In genomic region chr3:183211390-183211789, GRCh38 we compare ENCODE assay signal across 12 cellular contexts. TPM values are rescaled to one million over a fixed set of nuclear protein-coding genes. Genes with fewer than 3 reads are reported as not detected.
DNase-seq lines count a peak whose midpoint lies in the region; ATAC-seq, FAIRE-seq and TF ChIP-seq lines count a peak whose summit lies in the region.
"Had no signal": no experiment of that assay in that cellular context is flagged by ENCODE, and none has a peak within 500 bp of the region (broad histone marks: within the 10 kb centered on the region; RNA-seq: fewer than 3 reads in every experiment).

No MANE protein-coding gene starts in this region.

- TF ChIP-seq RAD21 in Ishikawa (IDR thresholded peaks at IDR 0.05; ENCODE audit: low read depth) = no peak

- DNase-seq in left colon (peak in 1 of 2 donors; percentile 36), small intestine (peak; percentile 88), NCI-H187 (lab: John Stamatoyannopoulos, UW) (no peak), UCSD-AML1 (lab: John Stamatoyannopoulos, UW; ENCODE audit: unreplicated experiment) (no peak), OCI-M1 (lab: John Stamatoyannopoulos, UW) (no peak)
- DNase-seq: effector memory CD4-positive, alpha-beta T cell; mammary epithelial cell had no signal

- no peaks in the 10 kb centered on the region for H3K27me3 ChIP-seq in small intestine (ENCODE audit: control insufficient read depth in 2 of 2, insufficient read depth in 2 of 2, low read length in 2 of 2)

- H3K27ac Mint-ChIP-seq in dendritic cell treated with granulocyte-macrophage colony-stimulating factor and Interleukin-4, amounts not matched to agents 40 ng/mL and 50 ng/mL, for 4 days = peak overlapping the region; percentile 93

- H3K4me1 Mint-ChIP-seq in dendritic cell treated with granulocyte-macrophage colony-stimulating factor and Interleukin-4, amounts not matched to agents 40 ng/mL and 50 ng/mL, for 4 days (ENCODE audit: low read depth) = peaks cover 68% of the 10 kb centered on the region

- no peaks in the 10 kb centered on the region for H3K36me3 Mint-ChIP-seq in dendritic cell treated with granulocyte-macrophage colony-stimulating factor and Interleukin-4, amounts not matched to agents 40 ng/mL and 50 ng/mL, for 4 days (ENCODE audit: low read depth)

- intact Hi-C loops in dendritic cell treated with granulocyte-macrophage colony-stimulating factor and Interleukin-4, amounts not matched to agents 40 ng/mL and 50 ng/mL, for 4 days (cut with micrococcal nuclease) = loop anchor here (2.0 kb wide), 1 partner anchor 41 kb away; the partner anchor contains the start of gene B3GNT5
- intact Hi-C loops in left colon (cut with DNase I, micrococcal nuclease) = no loop called here

- no peaks in the 10 kb centered on the region for H3K9me3 ChIP-seq in small intestine (ENCODE audit: control insufficient read depth, low read depth)
- H3K9me3 ChIP-seq: HAP-1 had no signal

- H3K4me1 ChIP-seq in small intestine (ENCODE audit: control insufficient read depth in 2 of 2, insufficient read depth in 1 of 2, low read depth in 1 of 2, low read length in 1 of 2) = peaks cover 0 to 5% of the 10 kb centered on the region in 2 donors
- H3K4me1 ChIP-seq: HAP-1 had no signal

- H3K9me3 Mint-ChIP-seq in dendritic cell treated with granulocyte-macrophage colony-stimulating factor and Interleukin-4, amounts not matched to agents 40 ng/mL and 50 ng/mL, for 4 days = no peaks in the 10 kb centered on the region

- WGBS in small intestine, 3 donors = 33 to 63% (median 43%) methylated on average over 11 of the region's 11 CpGs

- no peaks in the 10 kb centered on the region for H3K36me3 ChIP-seq in small intestine (ENCODE audit: control insufficient read depth in 2 of 2, insufficient read depth in 2 of 2, low read length in 2 of 2)
- H3K36me3 ChIP-seq: HAP-1 had no signal

- no peak for FAIRE-seq in small intestine (lab: Jason Lieb, UNC)
- FAIRE-seq: frontal cortex had no signal

- ATAC-seq in left colon = peak; percentile 56
- ATAC-seq in activated CD4-positive, CD25-positive, alpha-beta regulatory T cell treated with anti-CD3 and anti-CD28 coated beads, Interleukin-2, amount 50 U/mL, for 24 hours = no peak

- no peak for TF ChIP-seq EP300 in Ishikawa (IDR thresholded peaks at IDR 0.05; ENCODE audit: borderline replicate concordance)

- H3K4me3 ChIP-seq in small intestine (ENCODE audit: low read depth in 1 of 2, low read length in 2 of 2) = no peak overlapping the region
- H3K4me3 ChIP-seq: HAP-1 had no signal

- no peak overlapping the region for H3K4me3 Mint-ChIP-seq in dendritic cell treated with granulocyte-macrophage colony-stimulating factor and Interleukin-4, amounts not matched to agents 40 ng/mL and 50 ng/mL, for 4 days

- H3K27me3 Mint-ChIP-seq in dendritic cell treated with granulocyte-macrophage colony-stimulating factor and Interleukin-4, amounts not matched to agents 40 ng/mL and 50 ng/mL, for 4 days = no peaks in the 10 kb centered on the region

- H3K27ac ChIP-seq in small intestine (ENCODE audit: low read depth in 1 of 2, low read length in 1 of 2) = peak overlapping the region; percentile 77 to 78

TF ChIP-seq in Ishikawa, 13 proteins besides CTCF, POLR2A, EP300 and RAD21:
- no peak for TF ChIP-seq NFIC (IDR thresholded peaks at IDR 0.05)
- TF ChIP-seq MAX (IDR thresholded peaks at IDR 0.05) = 0 out of 2 replicates have a peak, but pooled peaks have one; percentile 25

RNA-seq across cellular contexts. Expression of gene B3GNT5, which starts 41.7 kb away (rescaled TPM):
- 100 to 1,000 TPM in 1 of 2 donors, 10 to 100 TPM in 1; 80.3 to 106 TPM for total RNA-seq in left colon
- 10 to 100 TPM; 23.4 to 47.9 (median 42.7) TPM for polyA plus RNA-seq in small intestine

RNA-seq across cellular contexts. Expression of gene LAMP3, which starts 48.9 kb away (rescaled TPM):
- total RNA-seq in left colon = under 1 TPM; 0.31 to 0.50 TPM
- 1 to 10 TPM in 2 of 3 donors, under 1 TPM in 1; 0.27 to 2.2 (median 1.1) TPM for polyA plus RNA-seq in small intestine
- total RNA-seq: frontal cortex had no signal
